10 cellular contexts compared by ENCODE assay signal in genomic region chr19:14494451-14494850, GRCh38. TPM values are rescaled to one million over a fixed set of nuclear protein-coding genes. Genes with fewer than 3 reads are reported as not detected.
DNase-seq lines count a peak whose midpoint lies in the region; ATAC-seq and TF ChIP-seq lines count a peak whose summit lies in the region.
"Had no signal": no experiment of that assay in that cellular context is flagged by ENCODE, and none has a peak within 500 bp of the region (broad histone marks: within the 10 kb centered on the region; RNA-seq: fewer than 3 reads in every experiment).

No MANE protein-coding gene starts in this region.

- H2AFZ ChIP-seq in ACC112 (ENCODE audit: low read length, unreplicated experiment) (no peak overlapping the region), Loucy (ENCODE audit: low read length) (no peak overlapping the region)

- TF ChIP-seq CTCF in Loucy (conservative IDR thresholded peaks at IDR 0.05; ENCODE audit: low read length), result no peak
- no peak for TF ChIP-seq CTCF in coronary artery (IDR thresholded peaks at IDR 0.05)

- H3K27ac Mint-ChIP-seq in naive thymus-derived CD8-positive, alpha-beta T cell, result peak overlapping the region; percentile 57 to 91 (median 85)

- H3K79me2 ChIP-seq in ACC112 (ENCODE audit: control insufficient read depth, insufficient read depth, low read length, unreplicated experiment) (peaks cover 30% of the 10 kb centered on the region), Loucy (ENCODE audit: insufficient read depth, low read length) (peaks cover 10% of the 10 kb centered on the region; the same call in 1 of the 2 replicates)

- peaks cover 0 to 28% (median 4%) of the 10 kb centered on the region in 3 donors for H3K36me3 Mint-ChIP-seq in naive thymus-derived CD8-positive, alpha-beta T cell
- H3K36me3 Mint-ChIP-seq: activated naive CD4-positive, alpha-beta T cell treated with anti-CD3 and anti-CD28 coated beads, Interleukin-2, amount 50 U/mL, for 72 hours had no signal

- H3K4me1 Mint-ChIP-seq in naive thymus-derived CD8-positive, alpha-beta T cell, result peaks cover 13 to 34% (median 25%) of the 10 kb centered on the region in 4 donors

- ATAC-seq in naive thymus-derived CD8-positive, alpha-beta T cell, result no peak
- ATAC-seq in GM18498 (IDR thresholded peaks at IDR 0.05; ENCODE audit: unreplicated experiment), result no peak
- ATAC-seq in GM19023 (IDR thresholded peaks at IDR 0.05; ENCODE audit: unreplicated experiment), result no peak
- ATAC-seq in HG03439 (IDR thresholded peaks at IDR 0.05; ENCODE audit: unreplicated experiment), result no peak
- ATAC-seq: activated naive CD4-positive, alpha-beta T cell treated with anti-CD3 and anti-CD28 coated beads, Interleukin-2, amount 50 U/mL, for 72 hours had no signal

- peak overlapping the region; percentile 95 for H3K4me3 ChIP-seq in ACC112 (ENCODE audit: low read depth, low read length)
- H3K4me3 ChIP-seq in Loucy (ENCODE audit: low read length, poor library complexity, severe bottlenecking), result peak overlapping the region; percentile 94
- peak overlapping the region; percentile 85 for H3K4me3 ChIP-seq in coronary artery

- H3K4me1 ChIP-seq in ACC112 (ENCODE audit: control insufficient read depth, insufficient read depth, low read length, unreplicated experiment), result peaks cover 19% of the 10 kb centered on the region
- peaks cover 18% of the 10 kb centered on the region for H3K4me1 ChIP-seq in Loucy (ENCODE audit: insufficient read depth, low read length, poor library complexity, severe bottlenecking)

- H3K27me3 ChIP-seq in ACC112 (ENCODE audit: insufficient read depth, low read length) (no peaks in the 10 kb centered on the region), Loucy (ENCODE audit: insufficient read depth, low read length, poor library complexity, severe bottlenecking) (no peaks in the 10 kb centered on the region)

- H3K4me2 ChIP-seq in Loucy (ENCODE audit: low read depth, low read length, poor library complexity, severe bottlenecking), result peak overlapping the region; percentile 99

- POLR2A ChIA-PET in naive thymus-derived CD8-positive, alpha-beta T cell (lab: Charles Lee), result interaction anchor here (0.8 to 5.5 kb wide), 7 partner anchors 11 to 139 kb away, joined by 3 to 89 read pairs (median 14); partner anchors contain the start of genes DNAJB1 and TECR

- no peaks in the 10 kb centered on the region for H3K9me3 ChIP-seq in Loucy (ENCODE audit: insufficient read depth, low read depth, low read length)

- H3K27me3 Mint-ChIP-seq in naive thymus-derived CD8-positive, alpha-beta T cell, result no peaks in the 10 kb centered on the region

- H3K36me3 ChIP-seq in ACC112 (ENCODE audit: insufficient read depth, low read length) (no peaks in the 10 kb centered on the region), Loucy (ENCODE audit: insufficient read depth, low read length) (no peaks in the 10 kb centered on the region)

- no peak for DNase-seq in coronary artery (ENCODE audit: low spot score)
- no peak for DNase-seq in naive thymus-derived CD8-positive, alpha-beta T cell
- DNase-seq in kidney tubule cell (ENCODE audit: low spot score), result no peak
- DNase-seq: DMS79 had no signal

- peak overlapping the region; percentile 63 to 91 (median 78) for H3K4me3 Mint-ChIP-seq in naive thymus-derived CD8-positive, alpha-beta T cell

- no peaks in the 10 kb centered on the region for H3F3A ChIP-seq in Loucy (ENCODE audit: low read depth)

- H3K9ac ChIP-seq in Loucy (ENCODE audit: low read depth, low read length, poor library complexity, severe bottlenecking), result no peak overlapping the region

- H3K9me2 ChIP-seq in Loucy (replicated peaks; ENCODE audit: low read depth, low read length), result no peaks in the 10 kb centered on the region

- no peaks in the 10 kb centered on the region for H4K20me1 ChIP-seq in Loucy (ENCODE audit: insufficient read depth, low read length, poor library complexity, severe bottlenecking)

- H3K27ac ChIP-seq in ACC112 (ENCODE audit: low read depth, low read length) (no peak overlapping the region), coronary artery (no peak overlapping the region)

- H3K9me3 Mint-ChIP-seq in naive thymus-derived CD8-positive, alpha-beta T cell, result no peaks in the 10 kb centered on the region
- H3K9me3 Mint-ChIP-seq: activated naive CD4-positive, alpha-beta T cell treated with anti-CD3 and anti-CD28 coated beads, Interleukin-2, amount 50 U/mL, for 72 hours had no signal

RNA-seq across cellular contexts. Expression of gene GIPC1, which starts 1.5 kb away (rescaled TPM):
- total RNA-seq in naive thymus-derived CD8-positive, alpha-beta T cell, result 10 to 100 TPM; 19.9 to 23.0 TPM
- polyA plus RNA-seq in naive thymus-derived CD8-positive, alpha-beta T cell, result 10 to 100 TPM; 32.2 to 35.0 (median 33.5) TPM

RNA-seq across cellular contexts. Expression of gene PTGER1, which starts 19.3 kb away (rescaled TPM):
- not detected for total RNA-seq in naive thymus-derived CD8-positive, alpha-beta T cell
- polyA plus RNA-seq in naive thymus-derived CD8-positive, alpha-beta T cell, result not detected

RNA-seq across cellular contexts. Expression of gene DNAJB1, which starts 23.7 kb away (rescaled TPM):
- total RNA-seq in naive thymus-derived CD8-positive, alpha-beta T cell, result 100 to 1,000 TPM; 165 to 171 TPM
- 100 to 1,000 TPM; 205 to 348 (median 344) TPM for polyA plus RNA-seq in naive thymus-derived CD8-positive, alpha-beta T cell

RNA-seq across cellular contexts. Expression of gene TECR, which starts 34.9 kb away (rescaled TPM):
- 100 to 1,000 TPM; 179 to 182 TPM for total RNA-seq in naive thymus-derived CD8-positive, alpha-beta T cell
- polyA plus RNA-seq in naive thymus-derived CD8-positive, alpha-beta T cell, result 100 to 1,000 TPM; 193 to 300 (median 261) TPM
